ENCODE assay signal across 10 cellular contexts in genomic region chr1:25727819-25728286, GRCh38.
DNase-seq lines count a peak whose midpoint lies in the region; ATAC-seq and TF ChIP-seq lines count a peak whose summit lies in the region.
"Had no signal": no experiment of that assay in that cellular context is flagged by ENCODE, and none has a peak within 500 bp of the region (broad histone marks: within the 10 kb centered on the region; RNA-seq: fewer than 3 reads in every experiment).

No MANE protein-coding gene starts in this region.

- DNase-seq in NCI-H82 (lab: John Stamatoyannopoulos, UW) (peak; percentile 52), NCI-H82 treated with DMSO at 0.1 percent for 48 hours (lab: John Stamatoyannopoulos, UW; ENCODE audit: unreplicated experiment) (no peak), esophagus squamous epithelium (lab: John Stamatoyannopoulos, UW) (no peak), mucosa of descending colon (peak; percentile 65 to 80 (median 69)), vagina (ENCODE audit: extremely low spot score in 2 of 2) (no peak)
- DNase-seq: activated naive CD8-positive, alpha-beta T cell treated with anti-CD3 and anti-CD28 coated beads, Interleukin-2, amount 10 ng/mL, durations not matched to agents 7 days and 5 days had no signal

- peaks cover 18 to 70% (median 36%) of the 10 kb centered on the region in 3 donors for H3K4me1 ChIP-seq in esophagus squamous epithelium
- peaks cover 17% of the 10 kb centered on the region for H3K4me1 ChIP-seq in mucosa of descending colon (ENCODE audit: low read depth)
- H3K4me1 ChIP-seq in vagina: peaks cover 51% of the 10 kb centered on the region
- H3K4me1 ChIP-seq: SJSA1 had no signal

- H3K4me3 ChIP-seq in esophagus squamous epithelium (no peak overlapping the region), mucosa of descending colon (no peak overlapping the region), vagina (no peak overlapping the region)
- H3K4me3 ChIP-seq: SJSA1 had no signal

- no peaks in the 10 kb centered on the region for H3K9me3 ChIP-seq in esophagus squamous epithelium
- no peaks in the 10 kb centered on the region for H3K9me3 ChIP-seq in mucosa of descending colon
- H3K9me3 ChIP-seq in vagina: no peaks in the 10 kb centered on the region
- H3K9me3 ChIP-seq: SJSA1 had no signal

- WGBS in esophagus squamous epithelium, 2 donors: 25 to 36% methylated on average over 3 to 5 of the region's 10 CpGs

- TF ChIP-seq POLR2A in esophagus squamous epithelium (IDR thresholded peaks at IDR 0.05): no peak
- no peak for TF ChIP-seq POLR2A in vagina (IDR thresholded peaks at IDR 0.05)

- ATAC-seq in mucosa of descending colon (peak; percentile 81), GM18502 (IDR thresholded peaks at IDR 0.05; ENCODE audit: poor library complexity, unreplicated experiment) (no peak), GM21360 (IDR thresholded peaks at IDR 0.05; ENCODE audit: unreplicated experiment) (no peak), HG03378 (IDR thresholded peaks at IDR 0.05; ENCODE audit: unreplicated experiment) (no peak)

- intact Hi-C loops in esophagus squamous epithelium (cut with DNase I) (no loop called here), mucosa of descending colon (cut with DNase I, micrococcal nuclease) (no loop called here), vagina (cut with DNase I) (no loop called here)

- H3K27ac ChIP-seq in esophagus squamous epithelium (peak overlapping the region in 3 of 4 donors; percentile 27 to 66 (median 49)), vagina (peak overlapping the region; percentile 72)
- H3K27ac ChIP-seq: SJSA1 had no signal

- TF ChIP-seq CTCF in esophagus squamous epithelium (IDR thresholded peaks at IDR 0.05): no peak
- no peak for TF ChIP-seq CTCF in mucosa of descending colon (IDR thresholded peaks at IDR 0.05)
- TF ChIP-seq CTCF in vagina (IDR thresholded peaks at IDR 0.05): no peak

- H3K36me3 ChIP-seq in esophagus squamous epithelium (no peaks in the 10 kb centered on the region), mucosa of descending colon (ENCODE audit: low read depth) (no peaks in the 10 kb centered on the region), vagina (no peaks in the 10 kb centered on the region)
- H3K36me3 ChIP-seq: SJSA1 had no signal

- no peaks in the 10 kb centered on the region for H3K27me3 ChIP-seq in esophagus squamous epithelium
- H3K27me3 ChIP-seq in vagina: no peaks in the 10 kb centered on the region
- H3K27me3 ChIP-seq: SJSA1 had no signal

Comparison
In these comparisons a context has a peak if more than half of its experiments do, and no peak if none do; other contexts are left out.
1. DNase-seq: peak in NCI-H82 (single experiment) and mucosa of descending colon (3 of 3); none in NCI-H82 treated with DMSO at 0.1 percent for 48 hours (single experiment), esophagus squamous epithelium (single experiment) and vagina (0 of 2).